8 cellular contexts compared by ENCODE assay signal in genomic region chr1:243598433-243598832, GRCh38.
DNase-seq lines count a peak whose midpoint lies in the region; ATAC-seq, FAIRE-seq and TF ChIP-seq lines count a peak whose summit lies in the region.

No MANE protein-coding gene starts in this region.

- intact Hi-C loops in upper lobe of right lung (cut with DNase I): no loop called here

- no peak overlapping the region for H3K4me3 ChIP-seq in upper lobe of right lung

- peak; percentile 20 for DNase-seq in stimulated activated CD4-positive, alpha-beta T cell treated with anti-CD3 and anti-CD28 coated beads, Interleukin-4, amount 100 ng/mL, for 24 hours
- no peak for DNase-seq in stimulated activated CD4-positive, alpha-beta T cell treated with anti-CD3 and anti-CD28 coated beads, Interleukin-2, amount 100 ng/mL, for 24 hours
- DNase-seq in RCC 7860 (ENCODE audit: low spot score) (peak; percentile 91), chondrocyte (ENCODE audit: low spot score) (no peak), upper lobe of right lung (no peak), cerebellar nuclear complex (lab: John Stamatoyannopoulos, UW) (no peak), superior temporal gyrus (ENCODE audit: extremely low spot score) (no peak), NCI-H1694 (lab: John Stamatoyannopoulos, UW) (no peak)

- H3K27ac Mint-ChIP-seq in chondrocyte (ENCODE audit: unreplicated experiment): peak overlapping the region; percentile 74

- H3K4me3 Mint-ChIP-seq in chondrocyte (ENCODE audit: unreplicated experiment): no peak overlapping the region

- no peaks in the 10 kb centered on the region for H3K4me1 ChIP-seq in upper lobe of right lung

- ATAC-seq in upper lobe of right lung: peak; percentile 84

- H3K36me3 ChIP-seq in upper lobe of right lung: no peaks in the 10 kb centered on the region

- H3K4me1 Mint-ChIP-seq in chondrocyte (ENCODE audit: low read depth): peaks cover 35% of the 10 kb centered on the region

- no peak overlapping the region for H3K27ac ChIP-seq in upper lobe of right lung

- H3K27me3 Mint-ChIP-seq in chondrocyte (ENCODE audit: low read depth): no peaks in the 10 kb centered on the region

- H3K27me3 ChIP-seq in upper lobe of right lung: no peaks in the 10 kb centered on the region

- TF ChIP-seq CTCF in chondrocyte (IDR thresholded peaks at IDR 0.05): no peak
- no peak for TF ChIP-seq CTCF in upper lobe of right lung (IDR thresholded peaks at IDR 0.05)

- H3K36me3 Mint-ChIP-seq in chondrocyte (ENCODE audit: low read depth): peaks cover 9% of the 10 kb centered on the region

- peak; percentile 88 for FAIRE-seq in RCC 7860 (lab: Jason Lieb, UNC)

- peaks cover 9% of the 10 kb centered on the region for H3K9me3 ChIP-seq in upper lobe of right lung

- peaks cover 8% of the 10 kb centered on the region for H3K9me3 Mint-ChIP-seq in chondrocyte (ENCODE audit: low read depth)

Comparison
In these comparisons a context has a peak if more than half of its experiments do, and no peak if none do; other contexts are left out.
1. DNase-seq: peak in stimulated activated CD4-positive, alpha-beta T cell treated with anti-CD3 and anti-CD28 coated beads, Interleukin-4, amount 100 ng/mL, for 24 hours (single experiment) and RCC 7860 (single experiment); none in stimulated activated CD4-positive, alpha-beta T cell treated with anti-CD3 and anti-CD28 coated beads, Interleukin-2, amount 100 ng/mL, for 24 hours (0 of 2), chondrocyte (single experiment), upper lobe of right lung (single experiment), cerebellar nuclear complex (0 of 2), superior temporal gyrus (single experiment) and NCI-H1694 (single experiment).